Comparison of ENCODE assay signal across 9 cellular contexts in genomic region chr1:223531742-223532341, GRCh38.
DNase-seq lines count a peak whose midpoint lies in the region; ATAC-seq, FAIRE-seq and TF ChIP-seq lines count a peak whose summit lies in the region.
"Had no signal": no experiment of that assay in that cellular context is flagged by ENCODE, and none has a peak within 500 bp of the region (broad histone marks: within the 10 kb centered on the region; RNA-seq: fewer than 3 reads in every experiment).

No MANE protein-coding gene starts in this region.

- H3K4me1 ChIP-seq in mammary epithelial cell (ENCODE audit: insufficient read depth, low read length): no peaks in the 10 kb centered on the region

- in situ Hi-C loops in mammary epithelial cell (cut with MboI; ENCODE audit: low sequenced_read_pairs in 2 of 2): no loop called here

- H4K20me1 ChIP-seq in SU-DHL-6 (ENCODE audit: low read depth, low read length) (no peaks in the 10 kb centered on the region), mammary epithelial cell (ENCODE audit: insufficient read depth, low read length) (no peaks in the 10 kb centered on the region)

- dilution Hi-C loops in mammary epithelial cell (cut with HindIII; ENCODE audit: low sequenced_read_pairs): loop anchor here (5.0 kb wide), 2 partner anchors 50 to 100 kb away; no protein-coding TSS in a partner anchor

- H3K9me3 ChIP-seq in SU-DHL-6 (ENCODE audit: insufficient read depth, low read length): no peaks in the 10 kb centered on the region
- no peaks in the 10 kb centered on the region for H3K9me3 ChIP-seq in mammary epithelial cell (replicated peaks; ENCODE audit: insufficient read depth, low read length)
- H3K9me3 ChIP-seq: neutrophil had no signal

- CTCF ChIA-PET in mammary epithelial cell (lab: Charles Lee; ENCODE audit: low non-redundant PET): interaction anchor here (0.6 kb wide), 1 partner anchor 31 kb away, joined by 3 read pairs; no protein-coding TSS in a partner anchor

- WGBS in mammary epithelial cell (ENCODE audit: low coverage, missing lambda C conversion rate): 72% methylated on average over 7 of the region's 11 CpGs

- H2AFZ ChIP-seq in SU-DHL-6 (ENCODE audit: low read depth, low read length, severe bottlenecking): no peak overlapping the region
- no peak overlapping the region for H2AFZ ChIP-seq in mammary epithelial cell (ENCODE audit: low read depth, low read length)

- H3K4me3 ChIP-seq in NB4 (ENCODE audit: low read depth, low read length) (no peak overlapping the region), SU-DHL-6 (ENCODE audit: insufficient read depth, low read length, poor library complexity, severe bottlenecking) (no peak overlapping the region), mammary epithelial cell (replicated peaks in 1 of 3; ENCODE audit: insufficient read depth in 1 of 3, low read depth in 2 of 3, low read length in 3 of 3) (no peak overlapping the region)

- peak; percentile 26 for FAIRE-seq in GM19239 (lab: Jason Lieb, UNC)

- peak; percentile 95 for TF ChIP-seq CTCF in NB4 (IDR thresholded peaks at IDR 0.05; ENCODE audit: low read depth, low read length)
- TF ChIP-seq CTCF in SU-DHL-6 (IDR thresholded peaks at IDR 0.05; ENCODE audit: insufficient read depth, low read length, poor library complexity, severe bottlenecking): peak; percentile 59
- TF ChIP-seq CTCF in mammary epithelial cell (conservative IDR thresholded peaks at IDR 0.05 in 1 of 2, IDR thresholded peaks at IDR 0.05 in 1 of 2; ENCODE audit: extremely low read depth in 1 of 2, insufficient read depth in 1 of 2, low read depth in 1 of 2, low read length in 2 of 2): peak; percentile 80 to 93

- H3K9ac ChIP-seq in SU-DHL-6 (ENCODE audit: low read length): no peak overlapping the region
- no peak overlapping the region for H3K9ac ChIP-seq in mammary epithelial cell (ENCODE audit: insufficient read depth, low read length)

- ATAC-seq in HG03520 (IDR thresholded peaks at IDR 0.05; ENCODE audit: unreplicated experiment): no peak

- H3K27ac ChIP-seq in SU-DHL-6 (ENCODE audit: low read depth, low read length) (no peak overlapping the region), mammary epithelial cell (ENCODE audit: insufficient read depth, low read depth, low read length) (no peak overlapping the region)
- H3K27ac ChIP-seq: neutrophil had no signal

- DNase-seq in C1 segment of cervical spinal cord (lab: John Stamatoyannopoulos, UW) (peak in 9 of 14 donors; percentile 4 to 33 (median 18)), GM19239 (ENCODE audit: insufficient read length, low spot score) (peak; percentile 26), NB4 (ENCODE audit: low read depth) (peak; percentile 65), mammary epithelial cell (peak; percentile 40), left kidney (ENCODE audit: low read depth, low spot score) (peak; percentile 86)
- DNase-seq in stimulated activated CD8-positive, alpha-beta memory T cell treated with anti-CD3 and anti-CD28 coated beads, Interleukin-2, amount 100 ng/mL, for 48 hours (ENCODE audit: low read depth in 2 of 2): peak; percentile 37 to 57

- H3K4me2 ChIP-seq in SU-DHL-6 (ENCODE audit: low read depth, low read length, poor library complexity, severe bottlenecking): no peak overlapping the region
- no peak overlapping the region for H3K4me2 ChIP-seq in mammary epithelial cell (ENCODE audit: insufficient read depth, low read depth, low read length)

- H3F3A ChIP-seq in SU-DHL-6 (ENCODE audit: insufficient read depth): no peaks in the 10 kb centered on the region

- no peak for TF ChIP-seq POLR2A in NB4 (IDR thresholded peaks at IDR 0.05; ENCODE audit: extremely low read depth, insufficient read length)

- H3K36me3 ChIP-seq in SU-DHL-6 (ENCODE audit: low read length) (no peaks in the 10 kb centered on the region), mammary epithelial cell (ENCODE audit: insufficient read depth, low read length) (no peaks in the 10 kb centered on the region)
- H3K36me3 ChIP-seq: neutrophil had no signal

- no TSS peak for BruUV-seq in mammary epithelial cell (replicated peaks; lab: Mats Ljungman, UMichigan)

- H3K27me3 ChIP-seq in SU-DHL-6 (ENCODE audit: low read length) (no peaks in the 10 kb centered on the region), mammary epithelial cell (ENCODE audit: insufficient read depth, low read length) (no peaks in the 10 kb centered on the region)
- H3K27me3 ChIP-seq: neutrophil had no signal

- intact Hi-C loops in mammary epithelial cell (cut with micrococcal nuclease): loop anchor here (1.0 kb wide), 2 partner anchors 152 to 357 kb away; no protein-coding TSS in a partner anchor

- no peaks in the 10 kb centered on the region for H3K79me2 ChIP-seq in SU-DHL-6 (ENCODE audit: insufficient read depth, low read length)
- no peaks in the 10 kb centered on the region for H3K79me2 ChIP-seq in mammary epithelial cell (ENCODE audit: insufficient read depth, low read length)

- no peaks in the 10 kb centered on the region for H3K9me2 ChIP-seq in SU-DHL-6 (replicated peaks; ENCODE audit: insufficient read depth, low read length)

Comparison
In these comparisons a context has a peak if more than half of its experiments do, and no peak if none do; other contexts are left out.
1. DNase-seq: peak in every context shown above with its lines; median percentile 86 in left kidney; 65 in NB4; 47 in stimulated activated CD8-positive, alpha-beta memory T cell treated with anti-CD3 and anti-CD28 coated beads, Interleukin-2, amount 100 ng/mL, for 48 hours; 40 in mammary epithelial cell; 26 in GM19239; 18 in C1 segment of cervical spinal cord.